Comparison of ENCODE assay signal across 8 cellular contexts in the genomic region with DNA sequence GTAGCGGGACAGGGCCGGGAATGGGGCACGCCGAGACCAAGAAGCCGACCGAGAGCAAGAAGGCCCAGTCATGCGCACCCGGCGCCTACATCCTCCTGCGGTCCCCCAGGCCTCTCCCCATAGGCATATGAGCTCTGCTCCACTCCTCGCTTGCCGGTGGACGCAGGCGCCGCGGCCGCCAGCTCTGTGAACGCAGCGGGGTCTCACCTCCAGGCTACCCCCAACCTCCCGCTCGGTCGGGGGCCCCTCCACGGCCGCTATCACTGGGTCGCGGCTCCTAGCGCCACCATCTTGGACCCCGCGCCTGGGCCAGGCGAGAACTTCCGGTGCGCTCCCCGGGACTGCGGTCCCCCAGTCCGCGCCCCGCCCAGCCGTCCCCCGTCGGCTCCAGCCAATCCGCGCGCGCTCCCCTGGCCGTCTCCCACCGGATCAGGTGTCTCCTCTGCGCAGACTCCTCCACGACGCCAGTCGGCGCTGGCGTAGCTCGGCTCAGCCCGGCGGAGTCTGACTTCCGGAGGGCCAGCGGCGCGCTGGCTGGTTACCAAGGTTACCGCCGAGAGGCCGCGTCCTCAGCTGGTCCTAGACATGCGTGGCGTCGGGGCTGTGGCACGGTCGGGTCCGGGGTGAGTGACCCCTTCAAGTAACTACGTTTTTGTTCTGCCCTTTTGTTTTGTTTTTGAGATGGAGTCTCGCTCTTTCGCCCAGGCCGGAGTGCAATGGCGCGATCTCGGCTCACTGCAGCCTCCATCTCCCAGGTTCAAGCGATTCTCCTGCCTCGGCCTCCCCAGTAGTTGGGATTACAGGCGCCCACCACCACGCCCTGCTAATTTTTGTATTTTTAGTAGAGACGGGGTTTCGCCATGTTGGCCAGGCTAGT. TPM values are rescaled to one million over a fixed set of nuclear protein-coding genes. Genes with fewer than 3 reads are reported as not detected.
DNase-seq lines count a peak whose midpoint lies in the region; ATAC-seq and TF ChIP-seq lines count a peak whose summit lies in the region.

A gene (minus strand): TSS at position 328 of the 877 bp plus-strand sequence. CDS start 7,612 bp downstream, outside the sequence.

- POLR2A ChIA-PET in naive thymus-derived CD4-positive, alpha-beta T cell (lab: Charles Lee): interaction anchor here (0.5 to 3.1 kb wide), 15 partner anchors 8 to 1557 kb away, joined by 3 to 18 read pairs (median 4); a partner anchor contains a TSS

- CTCF ChIA-PET in naive thymus-derived CD4-positive, alpha-beta T cell (lab: Charles Lee): interaction anchor here (0.5 to 2.2 kb wide), 4 partner anchors 20 to 507 kb away, joined by 3 to 7 read pairs (median 6); a partner anchor contains a TSS

- H3K9me3 ChIP-seq in DND-41 (ENCODE audit: insufficient read depth, low read length, severe bottlenecking): peaks cover 23% of the 10 kb centered on the region
- H3K9me3 ChIP-seq in KOPT-K1 (ENCODE audit: insufficient read depth, low read length, poor library complexity, severe bottlenecking): peaks cover 34% of the 10 kb centered on the region
- peaks cover 0 to 17% (median 5%) of the 10 kb centered on the region in 4 donors for H3K9me3 ChIP-seq in Peyer's patch
- no peaks in the 10 kb centered on the region for H3K9me3 ChIP-seq in fibroblast of lung (ENCODE audit: control insufficient read depth, insufficient read depth, low read depth, low read length)
- H3K9me3 ChIP-seq in naive thymus-derived CD4-positive, alpha-beta T cell (ENCODE audit: control insufficient read depth in 2 of 3, low read length in 3 of 3): peaks cover 0 to 11% (median 0%) of the 10 kb centered on the region in 3 experiments

- H3K4me3 ChIP-seq in DND-41 (ENCODE audit: low read depth in 1 of 2, low read length in 2 of 2): peak within 1 kb of the TSS; percentile 78 to 90
- peak within 1 kb of the TSS; percentile 75 to 97 (median 88) for H3K4me3 ChIP-seq in Peyer's patch
- peak within 1 kb of the TSS; percentile 85 to 97 (median 91) for H3K4me3 ChIP-seq in fibroblast of lung (replicated peaks in 1 of 4; ENCODE audit: control extremely low read depth in 1 of 4, insufficient read depth in 1 of 4, low read depth in 3 of 4, low read length in 4 of 4)
- peak within 1 kb of the TSS; percentile 55 for H3K4me3 ChIP-seq in naive thymus-derived CD4-positive, alpha-beta T cell (ENCODE audit: low read length)

- H3K27me3 Mint-ChIP-seq in activated T-helper 1 cell treated with anti-CD3 and anti-CD28 coated beads, Interleukin-12 subunit alpha, Interleukin-12 subunit beta, Interleukin-2, Interleukin-4 antibody, amounts not matched to agents 30 ng/mL and 10 ng/mL and 1 ng/mL, durations not matched to agents 14 hours and 24 hours and 36 hours (ENCODE audit: insufficient read depth): peaks cover 2% of the 10 kb centered on the region
- no peaks in the 10 kb centered on the region for H3K27me3 Mint-ChIP-seq in naive thymus-derived CD4-positive, alpha-beta T cell
- H3K27me3 Mint-ChIP-seq in stimulated activated memory B cell treated with anti-CD40 and anti-IgM and Interleukin-4, amounts not matched to agents 10 μg/mL and 1 μg/mL and 100 μg/mL, for 72 hours: no peaks in the 10 kb centered on the region

- no peaks in the 10 kb centered on the region for H4K20me1 ChIP-seq in DND-41 (ENCODE audit: insufficient read depth, low read length)
- H4K20me1 ChIP-seq in fibroblast of lung (ENCODE audit: control insufficient read depth, extremely low read depth, insufficient read depth, low read length): no peaks in the 10 kb centered on the region

- H3K36me3 Mint-ChIP-seq in activated T-helper 1 cell treated with anti-CD3 and anti-CD28 coated beads, Interleukin-12 subunit alpha, Interleukin-12 subunit beta, Interleukin-2, Interleukin-4 antibody, amounts not matched to agents 30 ng/mL and 10 ng/mL and 1 ng/mL, durations not matched to agents 14 hours and 24 hours and 36 hours (ENCODE audit: low read depth): peaks cover 34% of the 10 kb centered on the region
- peaks cover 12 to 36% (median 31%) of the 10 kb centered on the region in 5 donors for H3K36me3 Mint-ChIP-seq in naive thymus-derived CD4-positive, alpha-beta T cell
- peaks cover 39% of the 10 kb centered on the region for H3K36me3 Mint-ChIP-seq in stimulated activated memory B cell treated with anti-CD40 and anti-IgM and Interleukin-4, amounts not matched to agents 10 μg/mL and 1 μg/mL and 100 μg/mL, for 72 hours

- H3K4me1 ChIP-seq in DND-41 (ENCODE audit: insufficient read depth, low read length) (peaks cover 26% of the 10 kb centered on the region), Peyer's patch (peaks cover 0 to 8% (median 2%) of the 10 kb centered on the region in 4 donors), fibroblast of lung (ENCODE audit: control insufficient read depth, extremely low read depth, insufficient read depth, low read length) (peaks cover 2% of the 10 kb centered on the region)
- H3K4me1 ChIP-seq in naive thymus-derived CD4-positive, alpha-beta T cell (ENCODE audit: control insufficient read depth in 2 of 2, insufficient read depth in 2 of 2, low read length in 2 of 2): peaks cover 9 to 13% of the 10 kb centered on the region in 2 donors

- H3K4me2 ChIP-seq in DND-41 (ENCODE audit: insufficient read depth, low read length): peak within 1 kb of the TSS; percentile 84
- H3K4me2 ChIP-seq in fibroblast of lung (ENCODE audit: extremely low read depth, insufficient read depth, low read length): peak within 1 kb of the TSS; percentile 93

- H3K79me2 ChIP-seq in DND-41 (ENCODE audit: insufficient read depth, low read length) (peaks cover 37% of the 10 kb centered on the region), fibroblast of lung (ENCODE audit: control insufficient read depth, insufficient read depth, low read length) (peaks cover 4% of the 10 kb centered on the region)

- peaks cover 20% of the 10 kb centered on the region for H3K4me1 Mint-ChIP-seq in activated T-helper 1 cell treated with anti-CD3 and anti-CD28 coated beads, Interleukin-12 subunit alpha, Interleukin-12 subunit beta, Interleukin-2, Interleukin-4 antibody, amounts not matched to agents 30 ng/mL and 10 ng/mL and 1 ng/mL, durations not matched to agents 14 hours and 24 hours and 36 hours (ENCODE audit: low read depth)
- peaks cover 15 to 39% (median 30%) of the 10 kb centered on the region in 7 donors for H3K4me1 Mint-ChIP-seq in naive thymus-derived CD4-positive, alpha-beta T cell
- peaks cover 27% of the 10 kb centered on the region for H3K4me1 Mint-ChIP-seq in stimulated activated memory B cell treated with anti-CD40 and anti-IgM and Interleukin-4, amounts not matched to agents 10 μg/mL and 1 μg/mL and 100 μg/mL, for 72 hours

- TF ChIP-seq CTCF in DND-41 (IDR thresholded peaks at IDR 0.05; ENCODE audit: borderline replicate concordance, extremely low read depth, low read length, poor library complexity, severe bottlenecking): peak; percentile 96
- TF ChIP-seq CTCF in Peyer's patch (IDR thresholded peaks at IDR 0.05): peak; percentile 70 to 85 (median 77)
- TF ChIP-seq CTCF in fibroblast of lung (conservative IDR thresholded peaks at IDR 0.05 in 1 of 2, IDR thresholded peaks at IDR 0.05 in 1 of 2; ENCODE audit: low read depth in 1 of 2, low read length in 2 of 2): peak; percentile 58 to 63

- intact Hi-C loops in activated T-helper 1 cell treated with anti-CD3 and anti-CD28 coated beads, Interleukin-12 subunit alpha, Interleukin-12 subunit beta, Interleukin-2, Interleukin-4 antibody, amounts not matched to agents 30 ng/mL and 10 ng/mL and 1 ng/mL, durations not matched to agents 14 hours and 24 hours and 36 hours (cut with micrococcal nuclease): loop anchor here (1.0 to 10.0 kb wide), 2 partner anchors 113 to 223 kb away; a partner anchor contains a TSS
- intact Hi-C loops in naive thymus-derived CD4-positive, alpha-beta T cell (cut with micrococcal nuclease): loop anchor here (1.0 to 10.0 kb wide), 10 partner anchors 81 to 393 kb away; a partner anchor contains a TSS

- H3K27ac Mint-ChIP-seq in activated T-helper 1 cell treated with anti-CD3 and anti-CD28 coated beads, Interleukin-12 subunit alpha, Interleukin-12 subunit beta, Interleukin-2, Interleukin-4 antibody, amounts not matched to agents 30 ng/mL and 10 ng/mL and 1 ng/mL, durations not matched to agents 14 hours and 24 hours and 36 hours: peak within 1 kb of the TSS; percentile 81
- H3K27ac Mint-ChIP-seq in naive thymus-derived CD4-positive, alpha-beta T cell: peak within 1 kb of the TSS; percentile 91 to 96 (median 92)
- H3K27ac Mint-ChIP-seq in stimulated activated memory B cell treated with anti-CD40 and anti-IgM and Interleukin-4, amounts not matched to agents 10 μg/mL and 1 μg/mL and 100 μg/mL, for 72 hours: peak within 1 kb of the TSS; percentile 93

- H3K36me3 ChIP-seq in DND-41 (ENCODE audit: insufficient read depth, low read length) (peaks cover 38% of the 10 kb centered on the region), KOPT-K1 (ENCODE audit: insufficient read depth, low read length) (peaks cover 18% of the 10 kb centered on the region), Peyer's patch (peaks cover 0 to 18% (median 0%) of the 10 kb centered on the region in 3 donors), fibroblast of lung (ENCODE audit: control insufficient read depth, insufficient read depth, low read length) (no peaks in the 10 kb centered on the region)
- peaks cover 0 to 21% (median 0%) of the 10 kb centered on the region in 3 experiments for H3K36me3 ChIP-seq in naive thymus-derived CD4-positive, alpha-beta T cell (ENCODE audit: control insufficient read depth in 2 of 3, insufficient read depth in 3 of 3, low read length in 3 of 3)

- H3K9ac ChIP-seq in DND-41 (ENCODE audit: low read depth, low read length) (peak within 1 kb of the TSS; percentile 77), fibroblast of lung (ENCODE audit: insufficient read depth, low read length) (peak within 1 kb of the TSS; percentile 95)

- peak; percentile 97 for DNase-seq in DND-41
- peak; percentile 95 to 98 (median 97) for DNase-seq in Peyer's patch
- DNase-seq in activated T-helper 1 cell treated with anti-CD3 and anti-CD28 coated beads, Interleukin-12 subunit alpha, Interleukin-12 subunit beta, Interleukin-2, Interleukin-4 antibody, amounts not matched to agents 30 ng/mL and 10 ng/mL and 1 ng/mL, durations not matched to agents 14 hours and 24 hours and 36 hours (ENCODE audit: low spot score): peak; percentile 95
- DNase-seq in fibroblast of lung (ENCODE audit: low read depth in 2 of 2): peak; percentile 96
- DNase-seq in naive thymus-derived CD4-positive, alpha-beta T cell: peak; percentile 92 to 97 (median 95)

- H3K27ac ChIP-seq in DND-41 (ENCODE audit: low read length) (peak within 1 kb of the TSS; percentile 84), KOPT-K1 (ENCODE audit: low read depth, low read length, poor library complexity, severe bottlenecking) (peak within 1 kb of the TSS; percentile 73), Peyer's patch (peak within 1 kb of the TSS; percentile 72 to 83 (median 78)), fibroblast of lung (ENCODE audit: insufficient read depth, low read length) (peak within 1 kb of the TSS; percentile 83)
- peak within 1 kb of the TSS; percentile 82 for H3K27ac ChIP-seq in naive thymus-derived CD4-positive, alpha-beta T cell (ENCODE audit: low read depth, low read length)

- ATAC-seq in DND-41 (ENCODE audit: insufficient read depth, low read depth) (peak; percentile 99), GM21786 (IDR thresholded peaks at IDR 0.05; ENCODE audit: unreplicated experiment) (peak; percentile 90)
- peak; percentile 100 for ATAC-seq in naive thymus-derived CD4-positive, alpha-beta T cell
- ATAC-seq in stimulated activated memory B cell treated with anti-CD40 and anti-IgM and Interleukin-4, amounts not matched to agents 10 μg/mL and 1 μg/mL and 100 μg/mL, for 72 hours: peak; percentile 100

- H3K4me3 Mint-ChIP-seq in activated T-helper 1 cell treated with anti-CD3 and anti-CD28 coated beads, Interleukin-12 subunit alpha, Interleukin-12 subunit beta, Interleukin-2, Interleukin-4 antibody, amounts not matched to agents 30 ng/mL and 10 ng/mL and 1 ng/mL, durations not matched to agents 14 hours and 24 hours and 36 hours: peak within 1 kb of the TSS; percentile 93
- peak within 1 kb of the TSS; percentile 91 to 96 (median 94) for H3K4me3 Mint-ChIP-seq in naive thymus-derived CD4-positive, alpha-beta T cell
- peak within 1 kb of the TSS; percentile 85 for H3K4me3 Mint-ChIP-seq in stimulated activated memory B cell treated with anti-CD40 and anti-IgM and Interleukin-4, amounts not matched to agents 10 μg/mL and 1 μg/mL and 100 μg/mL, for 72 hours

- H3K27me3 ChIP-seq in DND-41 (ENCODE audit: insufficient read depth, low read length, poor library complexity) (no peaks in the 10 kb centered on the region), Peyer's patch (no peaks in the 10 kb centered on the region), fibroblast of lung (ENCODE audit: control insufficient read depth, insufficient read depth, low read length) (no peaks in the 10 kb centered on the region)
- H3K27me3 ChIP-seq in naive thymus-derived CD4-positive, alpha-beta T cell (ENCODE audit: control insufficient read depth in 2 of 2, insufficient read depth in 2 of 2, low read length in 2 of 2): no peaks in the 10 kb centered on the region

- H2AFZ ChIP-seq in DND-41 (ENCODE audit: low read depth, low read length) (peak within 1 kb of the TSS; percentile 91), fibroblast of lung (ENCODE audit: low read length) (peak within 1 kb of the TSS; percentile 92)

- peak; percentile 51 to 64 for TF ChIP-seq POLR2A in Peyer's patch (IDR thresholded peaks at IDR 0.05)

- H3K9me3 Mint-ChIP-seq in activated T-helper 1 cell treated with anti-CD3 and anti-CD28 coated beads, Interleukin-12 subunit alpha, Interleukin-12 subunit beta, Interleukin-2, Interleukin-4 antibody, amounts not matched to agents 30 ng/mL and 10 ng/mL and 1 ng/mL, durations not matched to agents 14 hours and 24 hours and 36 hours: peaks cover 35% of the 10 kb centered on the region
- H3K9me3 Mint-ChIP-seq in naive thymus-derived CD4-positive, alpha-beta T cell: peaks cover 4 to 32% (median 14%) of the 10 kb centered on the region in 11 donors
- H3K9me3 Mint-ChIP-seq in stimulated activated memory B cell treated with anti-CD40 and anti-IgM and Interleukin-4, amounts not matched to agents 10 μg/mL and 1 μg/mL and 100 μg/mL, for 72 hours: peaks cover 11% of the 10 kb centered on the region

RNA-seq across cellular contexts. Expression of the gene that starts here (rescaled TPM):
- 10 to 100 TPM; 10.2 to 23.9 (median 18.5) TPM for total RNA-seq in Peyer's patch
- total RNA-seq in activated T-helper 1 cell treated with anti-CD3 and anti-CD28 coated beads, Interleukin-12 subunit alpha, Interleukin-12 subunit beta, Interleukin-2, Interleukin-4 antibody, amounts not matched to agents 30 ng/mL and 10 ng/mL and 1 ng/mL, durations not matched to agents 14 hours and 24 hours and 36 hours: 8.5 and 8.8 TPM in 2 replicates
- total RNA-seq in fibroblast of lung: 7.7 and 8.3 TPM in 2 replicates
- polyA plus RNA-seq in fibroblast of lung: 1.7 and 2.9 TPM in 2 replicates
- 1.3 and 2.6 TPM in 2 replicates for polyA plus RNA-seq in fibroblast of lung (2012)
- polyA minus RNA-seq in fibroblast of lung (ENCODE audit: low replicate concordance): 0.63 and 0.74 TPM in 2 replicates
- total RNA-seq in naive thymus-derived CD4-positive, alpha-beta T cell: 10 to 100 TPM in 3 of 5 experiments, 1 to 10 TPM in 2; 4.8 to 35.7 (median 11.6) TPM
- 1 to 10 TPM; 2.6 to 4.4 TPM for polyA plus RNA-seq in naive thymus-derived CD4-positive, alpha-beta T cell

Comparison
In these comparisons a context has a peak if more than half of its experiments do, and no peak if none do; other contexts are left out.
1. Peak in every context shown above with its lines: DNase-seq, ATAC-seq, H3K4me3 ChIP-seq and H3K27ac ChIP-seq.